12 cellular contexts compared by ENCODE assay signal in the genomic region with DNA sequence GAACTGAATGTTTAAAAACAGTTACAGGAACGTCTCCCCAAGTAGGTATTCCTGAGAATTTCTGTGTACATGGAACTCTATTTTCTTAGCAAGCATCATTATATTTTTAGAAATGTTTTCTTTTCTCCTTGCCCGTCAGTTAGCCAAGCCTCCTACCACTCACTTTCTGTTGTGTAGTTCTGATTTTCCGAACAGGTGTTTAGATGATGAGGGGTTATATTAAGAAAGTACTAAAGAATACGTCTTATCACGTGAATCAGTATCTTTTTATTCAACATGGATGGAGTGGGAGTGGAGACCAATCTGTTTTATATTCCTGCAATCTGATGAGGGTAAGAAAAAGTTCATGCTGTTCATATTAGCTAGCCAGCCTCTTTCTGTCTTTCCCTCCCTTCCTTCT. TPM values are rescaled to one million over a fixed set of nuclear protein-coding genes. Genes with fewer than 3 reads are reported as not detected.
DNase-seq lines count a peak whose midpoint lies in the region; ATAC-seq and TF ChIP-seq lines count a peak whose summit lies in the region.
"Had no signal": no experiment of that assay in that cellular context is flagged by ENCODE, and none has a peak within 500 bp of the region (broad histone marks: within the 10 kb centered on the region; RNA-seq: fewer than 3 reads in every experiment).

No MANE protein-coding gene starts in this region.

- peak overlapping the region; percentile 56 for H3K4me3 Mint-ChIP-seq in activated naive CD4-positive, alpha-beta T cell treated with anti-CD3 and anti-CD28 coated beads, Interleukin-2, amount 10 ng/mL, durations not matched to agents 7 days and 5 days
- H3K4me3 Mint-ChIP-seq in T-cell, result peak overlapping the region; percentile 45 to 70 (median 66)
- peak overlapping the region; percentile 69 for H3K4me3 Mint-ChIP-seq in stimulated activated memory B cell treated with anti-CD40 and anti-IgM and Interleukin-4, amounts not matched to agents 10 μg/mL and 1 μg/mL and 100 μg/mL, for 72 hours

- no peak overlapping the region for H3K4me3 ChIP-seq in hepatocyte
- H3K4me3 ChIP-seq in trophoblast cell (ENCODE audit: low read depth, low read length), result no peak overlapping the region

- H3K27me3 Mint-ChIP-seq in activated naive CD4-positive, alpha-beta T cell treated with anti-CD3 and anti-CD28 coated beads, Interleukin-2, amount 10 ng/mL, durations not matched to agents 7 days and 5 days, result no peaks in the 10 kb centered on the region
- H3K27me3 Mint-ChIP-seq in T-cell, result no peaks in the 10 kb centered on the region
- H3K27me3 Mint-ChIP-seq in stimulated activated memory B cell treated with anti-CD40 and anti-IgM and Interleukin-4, amounts not matched to agents 10 μg/mL and 1 μg/mL and 100 μg/mL, for 72 hours, result no peaks in the 10 kb centered on the region

- H4K20me1 ChIP-seq in hepatocyte (ENCODE audit: insufficient read depth, poor library complexity, severe bottlenecking), result no peaks in the 10 kb centered on the region

- H3K9ac ChIP-seq in trophoblast cell (ENCODE audit: low read length), result no peak overlapping the region

- peaks cover 79% of the 10 kb centered on the region for H3K4me1 Mint-ChIP-seq in activated naive CD4-positive, alpha-beta T cell treated with anti-CD3 and anti-CD28 coated beads, Interleukin-2, amount 10 ng/mL, durations not matched to agents 7 days and 5 days
- peaks cover 78 to 82% (median 81%) of the 10 kb centered on the region in 3 donors for H3K4me1 Mint-ChIP-seq in T-cell
- peaks cover 50% of the 10 kb centered on the region for H3K4me1 Mint-ChIP-seq in stimulated activated memory B cell treated with anti-CD40 and anti-IgM and Interleukin-4, amounts not matched to agents 10 μg/mL and 1 μg/mL and 100 μg/mL, for 72 hours

- H3K14ac ChIP-seq in trophoblast cell (ENCODE audit: low read length), result no peak overlapping the region

- no peak overlapping the region for H4K12ac ChIP-seq in trophoblast cell (ENCODE audit: low read depth, low read length)

- H3K9me2 ChIP-seq in hepatocyte (replicated peaks; ENCODE audit: insufficient read depth), result no peaks in the 10 kb centered on the region

- no peak overlapping the region for H2BK120ac ChIP-seq in trophoblast cell (ENCODE audit: insufficient read depth, low read length, poor library complexity)

- H3K79me2 ChIP-seq in hepatocyte (peaks cover 66% of the 10 kb centered on the region), trophoblast cell (ENCODE audit: control insufficient read depth, insufficient read depth, low read length, poor library complexity) (no peaks in the 10 kb centered on the region)

- POLR2A ChIA-PET in T-cell (lab: Charles Lee), result interaction anchor here in 1 of 2 donors (0.9 kb wide), 1 partner anchor 29 kb away, joined by 4 read pairs; a partner anchor contains a TSS

- no peak overlapping the region for H2BK12ac ChIP-seq in trophoblast cell (ENCODE audit: low read length)

- H3K4me2 ChIP-seq in hepatocyte (peak overlapping the region; percentile 50), trophoblast cell (ENCODE audit: low read length) (no peak overlapping the region)

- ATAC-seq in T-cell (replicated peaks in 1 of 4) (no peak), HG03460 (IDR thresholded peaks at IDR 0.05; ENCODE audit: unreplicated experiment) (no peak)
- no peak for ATAC-seq in stimulated activated memory B cell treated with anti-CD40 and anti-IgM and Interleukin-4, amounts not matched to agents 10 μg/mL and 1 μg/mL and 100 μg/mL, for 72 hours
- ATAC-seq: PC-3 had no signal

- H3K36me3 Mint-ChIP-seq in activated naive CD4-positive, alpha-beta T cell treated with anti-CD3 and anti-CD28 coated beads, Interleukin-2, amount 10 ng/mL, durations not matched to agents 7 days and 5 days, result peaks cover 47% of the 10 kb centered on the region
- peaks cover 5% of the 10 kb centered on the region for H3K36me3 Mint-ChIP-seq in T-cell
- peaks cover 39% of the 10 kb centered on the region for H3K36me3 Mint-ChIP-seq in stimulated activated memory B cell treated with anti-CD40 and anti-IgM and Interleukin-4, amounts not matched to agents 10 μg/mL and 1 μg/mL and 100 μg/mL, for 72 hours

- no peaks in the 10 kb centered on the region for H3K27me3 ChIP-seq in hepatocyte
- no peaks in the 10 kb centered on the region for H3K27me3 ChIP-seq in trophoblast cell (ENCODE audit: insufficient read depth, low read length)
- H3K27me3 ChIP-seq: neutrophil had no signal

- H3K18ac ChIP-seq in trophoblast cell (ENCODE audit: low read length), result no peak overlapping the region

- H3K4me1 ChIP-seq in hepatocyte (ENCODE audit: insufficient read depth) (peaks cover 20% of the 10 kb centered on the region), trophoblast cell (ENCODE audit: control insufficient read depth in 1 of 2, insufficient read depth in 2 of 2, low read length in 2 of 2) (peaks cover 14 to 16% of the 10 kb centered on the region in 2 experiments)

- DNase-seq in activated naive CD4-positive, alpha-beta T cell treated with anti-CD3 and anti-CD28 coated beads, Interleukin-2, amount 10 ng/mL, durations not matched to agents 7 days and 5 days, result no peak
- DNase-seq in activated naive CD4-positive, alpha-beta T cell treated with Interleukin-2 at 50 U/mL for 16 hours, result no peak
- DNase-seq in T-cell (no peak), hepatocyte (ENCODE audit: low spot score) (no peak), trophoblast cell (no peak), SIG-M5 treated with dmso at 0.1 percent for 504 hours (lab: John Stamatoyannopoulos, UW; ENCODE audit: unreplicated experiment) (no peak)
- DNase-seq: amniotic stem cell, NCI-H2029, PC-3 had no signal

- no peak overlapping the region for H4K8ac ChIP-seq in trophoblast cell (ENCODE audit: low read depth, low read length)

- H2AFZ ChIP-seq in hepatocyte (no peak overlapping the region), trophoblast cell (ENCODE audit: insufficient read depth, low read length, poor library complexity) (no peak overlapping the region)

- peak overlapping the region; percentile 18 for H3K27ac ChIP-seq in hepatocyte
- H3K27ac ChIP-seq in trophoblast cell (ENCODE audit: low read depth, low read length), result no peak overlapping the region

- no peak overlapping the region for H3K23ac ChIP-seq in trophoblast cell (ENCODE audit: low read length)

- WGBS in hepatocyte (ENCODE audit: low lambda C conversion rate, missing lambda C conversion rate), result 67% methylated on average over 5 of the region's 5 CpGs
- no CpG with 5 or more reads among the region's 5 CpGs for WGBS in trophoblast cell (ENCODE audit: extremely low coverage, insufficient coverage, insufficient read length)

- no peak overlapping the region for H2AK5ac ChIP-seq in trophoblast cell (ENCODE audit: low read length)

- peak overlapping the region; percentile 90 for H3K27ac Mint-ChIP-seq in activated naive CD4-positive, alpha-beta T cell treated with anti-CD3 and anti-CD28 coated beads, Interleukin-2, amount 10 ng/mL, durations not matched to agents 7 days and 5 days
- H3K27ac Mint-ChIP-seq in T-cell, result peak overlapping the region; percentile 71 to 83
- peak overlapping the region; percentile 73 for H3K27ac Mint-ChIP-seq in stimulated activated memory B cell treated with anti-CD40 and anti-IgM and Interleukin-4, amounts not matched to agents 10 μg/mL and 1 μg/mL and 100 μg/mL, for 72 hours

- H2BK5ac ChIP-seq in trophoblast cell (ENCODE audit: low read depth, low read length, poor library complexity), result no peak overlapping the region

- no peak for TF ChIP-seq CTCF in hepatocyte (IDR thresholded peaks at IDR 0.05; ENCODE audit: poor library complexity)

- no peak overlapping the region for H4K91ac ChIP-seq in trophoblast cell (ENCODE audit: low read depth, low read length)

- H3K4ac ChIP-seq in trophoblast cell (ENCODE audit: low read depth, low read length), result no peak overlapping the region

- no peaks in the 10 kb centered on the region for H3K36me3 ChIP-seq in hepatocyte (replicated peaks; ENCODE audit: insufficient read depth, low read depth)
- H3K36me3 ChIP-seq in trophoblast cell (ENCODE audit: control insufficient read depth in 1 of 2, insufficient read depth in 2 of 2, low read length in 2 of 2), result peaks cover 18 to 30% of the 10 kb centered on the region in 2 experiments
- H3K36me3 ChIP-seq: neutrophil had no signal

- CTCF ChIA-PET in activated naive CD4-positive, alpha-beta T cell treated with anti-CD3 and anti-CD28 coated beads, Interleukin-2, amount 10 ng/mL, durations not matched to agents 7 days and 5 days (lab: Charles Lee), result interaction anchor here (0.9 to 2.0 kb wide), 3 partner anchors 38 to 155 kb away, joined by 3 to 6 read pairs (median 5); no protein-coding TSS in a partner anchor
- CTCF ChIA-PET in T-cell (lab: Charles Lee), result interaction anchor here in 1 of 2 donors (0.6 to 2.1 kb wide), 4 partner anchors 42 to 574 kb away, joined by 3 to 5 read pairs (median 4); no protein-coding TSS in a partner anchor

- H3K9me3 ChIP-seq in hepatocyte (ENCODE audit: low read depth) (no peaks in the 10 kb centered on the region), trophoblast cell (ENCODE audit: insufficient read depth, low read depth, low read length) (no peaks in the 10 kb centered on the region)
- H3K9me3 ChIP-seq: neutrophil had no signal

- no peaks in the 10 kb centered on the region for H3K9me3 Mint-ChIP-seq in activated naive CD4-positive, alpha-beta T cell treated with anti-CD3 and anti-CD28 coated beads, Interleukin-2, amount 10 ng/mL, durations not matched to agents 7 days and 5 days
- H3K9me3 Mint-ChIP-seq in T-cell, result no peaks in the 10 kb centered on the region
- H3K9me3 Mint-ChIP-seq in stimulated activated memory B cell treated with anti-CD40 and anti-IgM and Interleukin-4, amounts not matched to agents 10 μg/mL and 1 μg/mL and 100 μg/mL, for 72 hours, result no peaks in the 10 kb centered on the region

- H3K79me1 ChIP-seq in trophoblast cell (ENCODE audit: low read length), result peaks cover 2% of the 10 kb centered on the region

RNA-seq across cellular contexts. Expression of a gene that starts 29.4 kb away (rescaled TPM):
- total RNA-seq in T-cell, result 100 to 1,000 TPM in 4 of 5 donors, 10 to 100 TPM in 1; 98.6 to 148 (median 113) TPM
- 57.3 and 60.6 TPM in 2 replicates for total RNA-seq in hepatocyte
- polyA plus RNA-seq in hepatocyte, result 14.3 and 16.1 TPM in 2 replicates
- 41.6 and 44.9 TPM in 2 replicates for polyA plus RNA-seq in trophoblast cell (2013)
